ENCODE assay signal across 1 cellular context in genomic region chr19:38829203-38829602, GRCh38.
A peak's percentile ranks its signal among the peaks of the same experiment; 100 is the strongest.
TF ChIP-seq lines count a peak whose summit lies in the region.

No MANE protein-coding gene starts in this region.

TF ChIP-seq in A549, 52 proteins besides CTCF, POLR2A, EP300 and RAD21:
- TF ChIP-seq CEBPB (IDR thresholded peaks at IDR 0.05), result peak; percentile 87 to 89
- TF ChIP-seq HES2 (IDR thresholded peaks at IDR 0.05), result peak; percentile 69; the same call in 1 of the 2 replicates
